In genomic region chr2:237627463-237628321, GRCh38 we compare ENCODE assay signal across 8 cellular contexts. TPM values are rescaled to one million over a fixed set of nuclear protein-coding genes. Genes with fewer than 3 reads are reported as not detected.
DNase-seq lines count a peak whose midpoint lies in the region; ATAC-seq and TF ChIP-seq lines count a peak whose summit lies in the region.

TSS of gene LRRFIP1 (plus strand) at chr2:237627587. CDS start at chr2:237627645, 58 bp downstream.

- H3K27me3 Mint-ChIP-seq in brain, result peaks cover 30% of the 10 kb centered on the region

- H3K9me3 Mint-ChIP-seq in brain, result no peaks in the 10 kb centered on the region

- peak within 1 kb of the TSS; percentile 75 to 92 (median 89) for H3K27ac Mint-ChIP-seq in brain

- H3K27me3 ChIP-seq in MG63 (no peaks in the 10 kb centered on the region), iPS-20b (ENCODE audit: insufficient read depth, low read length) (peaks cover 36% of the 10 kb centered on the region), gastrocnemius medialis (no peaks in the 10 kb centered on the region)

- in situ Hi-C loops in gastrocnemius medialis (cut with MboI; ENCODE audit: low sequenced_read_pairs in 4 of 4), result no loop called here

- H3K4me3 ChIP-seq in MG63 (peak within 1 kb of the TSS; percentile 56), iPS-20b (ENCODE audit: low read length) (peak within 1 kb of the TSS; percentile 75), gastrocnemius medialis (peak within 1 kb of the TSS; percentile 59 to 70 (median 62))

- peak; percentile 59 to 69 for ATAC-seq in gastrocnemius medialis
- no peak for ATAC-seq in GM21390 (IDR thresholded peaks at IDR 0.05; ENCODE audit: unreplicated experiment)

- H3K36me3 Mint-ChIP-seq in brain, result peaks cover 34% of the 10 kb centered on the region

- no peak within 1 kb of the TSS for H3K27ac ChIP-seq in iPS-20b (ENCODE audit: low read length)
- H3K27ac ChIP-seq in gastrocnemius medialis, result peak within 1 kb of the TSS; percentile 84 to 88 (median 86)

- TF ChIP-seq POLR2A in gastrocnemius medialis (IDR thresholded peaks at IDR 0.05), result peak; percentile 82 to 85

- peak within 1 kb of the TSS; percentile 66 for H3K9ac ChIP-seq in iPS-20b (ENCODE audit: low read depth, low read length)

- H3K9me3 ChIP-seq in MG63 (no peaks in the 10 kb centered on the region), iPS-20b (ENCODE audit: insufficient read depth, low read depth, low read length) (no peaks in the 10 kb centered on the region), gastrocnemius medialis (no peaks in the 10 kb centered on the region)

- peak within 1 kb of the TSS; percentile 88 to 98 (median 95) for H3K4me3 Mint-ChIP-seq in brain

- intact Hi-C loops in gastrocnemius medialis (cut with DNase I; ENCODE audit: low total_unique reads), result no loop called here

- TF ChIP-seq CTCF in brain (conservative IDR thresholded peaks at IDR 0.05) (no peak), gastrocnemius medialis (IDR thresholded peaks at IDR 0.05 in 4 of 5, conservative IDR thresholded peaks at IDR 0.05 in 1 of 5) (peak in 3 of 5 experiments; percentile 11 to 17 (median 15))

- H3K36me3 ChIP-seq in MG63 (peaks cover 7% of the 10 kb centered on the region; the same call in 1 of the 2 replicates), iPS-20b (ENCODE audit: insufficient read depth, low read depth, low read length) (no peaks in the 10 kb centered on the region), gastrocnemius medialis (no peaks in the 10 kb centered on the region)

- DNase-seq in COLO668 (lab: John Stamatoyannopoulos, UW; ENCODE audit: unreplicated experiment) (peak; percentile 70), MG63 (peak; percentile 39), gastrocnemius medialis (peak; percentile 63 to 77), NCI-H526 treated with DMSO at 0.1 percent for 48 hours (lab: John Stamatoyannopoulos, UW) (no peak)
- no peak for DNase-seq in NK-92 treated with Interleukin-12 subunit alpha and Interleukin-12 subunit beta, amount 100 ng/mL, for 24 hours (lab: John Stamatoyannopoulos, UW)

- 0 out of 2 replicates have a peak, but pooled peaks cover 10% of the 10 kb centered on the region for H3K4me1 ChIP-seq in iPS-20b (ENCODE audit: insufficient read depth, low read length)
- H3K4me1 ChIP-seq in gastrocnemius medialis, result peaks cover 41 to 56% of the 10 kb centered on the region in 2 donors

- H3K4me1 Mint-ChIP-seq in brain, result peaks cover 54% of the 10 kb centered on the region

RNA-seq across cellular contexts. Expression of gene LRRFIP1, which starts in this region (rescaled TPM):
- total RNA-seq in MG63 (2014; rRNA removed; shearing (Covaris generic); ENCODE audit: low replicate concordance), result 33.5 and 52.8 TPM in 2 replicates
- 63.1 TPM for polyA plus RNA-seq in brain (ENCODE audit: insufficient read depth, low read depth, low replicate concordance)
- total RNA-seq in gastrocnemius medialis, result 10 to 100 TPM; 37.9 to 74.1 (median 54.0) TPM

Comparison
In these comparisons a context has a peak if more than half of its experiments do, and no peak if none do; other contexts are left out.
1. DNase-seq: peak in COLO668 (single experiment), MG63 (single experiment) and gastrocnemius medialis (2 of 2); none in NK-92 treated with Interleukin-12 subunit alpha and Interleukin-12 subunit beta, amount 100 ng/mL, for 24 hours (single experiment) and NCI-H526 treated with DMSO at 0.1 percent for 48 hours (single experiment).
2. CTCF ChIP-seq: peak in gastrocnemius medialis (3 of 5); none in brain (0 of 2).
3. Peak in every context shown above with its lines, with median percentiles within 50 percentile points of each other: H3K4me3 ChIP-seq.